2 cellular contexts compared by ENCODE assay signal in genomic region chr13:29472317-29472961, GRCh38.
TF ChIP-seq lines count a peak whose summit lies in the region.

No MANE protein-coding gene starts in this region.

TF ChIP-seq in Ishikawa, 13 proteins besides CTCF, POLR2A, EP300 and RAD21 (continued from another document):
- TF ChIP-seq REST (IDR thresholded peaks at IDR 0.05; ENCODE audit: low read depth) (no peak), TAF1 (IDR thresholded peaks at IDR 0.05; ENCODE audit: low read depth) (no peak), TEAD4 (IDR thresholded peaks at IDR 0.05) (no peak), TCF12 (IDR thresholded peaks at IDR 0.05; ENCODE audit: low read depth) (no peak), CEBPB (IDR thresholded peaks at IDR 0.05) (no peak), EGR1 (IDR thresholded peaks at IDR 0.05) (no peak)
TF ChIP-seq in Ishikawa: peak in this region for 0.

TF ChIP-seq in HepG2, 621 proteins besides CTCF, POLR2A, EP300 and RAD21 (continued from another document):
- TF ChIP-seq ZBTB43 (CRISPR knock-in tag; conservative IDR thresholded peaks at IDR 0.05) (no peak), NR0B2 (CRISPR knock-in tag; IDR thresholded peaks at IDR 0.05) (no peak), ATAD3A (CRISPR knock-in tag; IDR thresholded peaks at IDR 0.05) (no peak), SOX13 (IDR thresholded peaks at IDR 0.05) (no peak), SOX13 (CRISPR knock-in tag; conservative IDR thresholded peaks at IDR 0.05 in 1 of 2, IDR thresholded peaks at IDR 0.05 in 1 of 2) (peak in 1 of 2 experiments; percentile 7; a peak in 1 of 4 replicates), IRF9 (CRISPR knock-in tag; IDR thresholded peaks at IDR 0.05; ENCODE audit: borderline replicate concordance) (no peak), ZNF513 (CRISPR knock-in tag; conservative IDR thresholded peaks at IDR 0.05) (no peak), THAP9 (CRISPR knock-in tag; IDR thresholded peaks at IDR 0.05; ENCODE audit: borderline replicate concordance) (no peak), SMC3 (IDR thresholded peaks at IDR 0.05; ENCODE audit: low read length) (peak; percentile 85), STAG1 (CRISPR knock-in tag; IDR thresholded peaks at IDR 0.05) (peak; percentile 65), JUND (CRISPR knock-in tag; IDR thresholded peaks at IDR 0.05) (no peak), CEBPB (IDR thresholded peaks at IDR 0.05; ENCODE audit: borderline replicate concordance, low read depth, low read length) (peak; percentile 36; the same call in 1 of the 2 replicates), THAP11 (CRISPR knock-in tag; IDR thresholded peaks at IDR 0.05) (0 out of 2 replicates have a peak, but pooled peaks have one; percentile 20), THRA (CRISPR knock-in tag; IDR thresholded peaks at IDR 0.05; ENCODE audit: borderline replicate concordance) (0 out of 2 replicates have a peak, but pooled peaks have one; percentile 23), KMT2B (CRISPR knock-in tag; IDR thresholded peaks at IDR 0.05) (no peak), NR3C1 (CRISPR knock-in tag; IDR thresholded peaks at IDR 0.05) (no peak), MLLT10 (CRISPR knock-in tag; IDR thresholded peaks at IDR 0.05) (no peak), HMGXB4 (CRISPR knock-in tag; IDR thresholded peaks at IDR 0.05; ENCODE audit: borderline replicate concordance in 1 of 2, low read depth in 1 of 2) (peak; percentile 24 to 43; a peak in 1 of 4 replicates), ZBTB4 (CRISPR knock-in tag; IDR thresholded peaks at IDR 0.05; ENCODE audit: borderline replicate concordance) (no peak), ZNF274 (CRISPR knock-in tag; IDR thresholded peaks at IDR 0.05) (no peak), HNRNPH1 (optimal IDR thresholded peaks at IDR 0.05; ENCODE audit: low read depth, low read length) (no peak), NFYB (CRISPR knock-in tag; IDR thresholded peaks at IDR 0.05) (no peak), ZNF772 (CRISPR knock-in tag; IDR thresholded peaks at IDR 0.05) (no peak), HMGXB3 (CRISPR knock-in tag; IDR thresholded peaks at IDR 0.05; ENCODE audit: borderline replicate concordance) (no peak), ZNF619 (CRISPR knock-in tag; IDR thresholded peaks at IDR 0.05) (no peak)
